In genomic region chr5:151101746-151102145, GRCh38 we compare ENCODE assay signal across 17 cellular contexts. TPM values are rescaled to one million over a fixed set of nuclear protein-coding genes. Genes with fewer than 3 reads are reported as not detected.
DNase-seq lines count a peak whose midpoint lies in the region; ATAC-seq and TF ChIP-seq lines count a peak whose summit lies in the region.
"Had no signal": no experiment of that assay in that cellular context is flagged by ENCODE, and none has a peak within 500 bp of the region (broad histone marks: within the 10 kb centered on the region; RNA-seq: fewer than 3 reads in every experiment).

No MANE protein-coding gene starts in this region.

- no peak for TF ChIP-seq POLR2A in stomach (IDR thresholded peaks at IDR 0.05)

- H3K4me1 ChIP-seq in muscle layer of duodenum (ENCODE audit: control insufficient read depth in 1 of 2, insufficient read depth in 2 of 2, low read length in 2 of 2) (peaks cover 9 to 32% of the 10 kb centered on the region in 2 donors), stomach (peaks cover 35 to 86% (median 52%) of the 10 kb centered on the region in 4 donors)

- no peaks in the 10 kb centered on the region for H3K9me3 Mint-ChIP-seq in activated naive CD4-positive, alpha-beta T cell treated with anti-CD3 and anti-CD28 coated beads, Interleukin-2, amount 10 ng/mL, durations not matched to agents 7 days and 5 days
- H3K9me3 Mint-ChIP-seq in activated naive CD8-positive, alpha-beta T cell treated with anti-CD3 and anti-CD28 coated beads, Interleukin-2, amount 50 U/mL, for 24 hours = no peaks in the 10 kb centered on the region

- peaks cover 69% of the 10 kb centered on the region for H3K36me3 Mint-ChIP-seq in activated naive CD4-positive, alpha-beta T cell treated with anti-CD3 and anti-CD28 coated beads, Interleukin-2, amount 10 ng/mL, durations not matched to agents 7 days and 5 days
- H3K36me3 Mint-ChIP-seq in activated naive CD8-positive, alpha-beta T cell treated with anti-CD3 and anti-CD28 coated beads, Interleukin-2, amount 50 U/mL, for 24 hours (ENCODE audit: low read depth) = peaks cover 59% of the 10 kb centered on the region

- H3K4me1 Mint-ChIP-seq in activated naive CD4-positive, alpha-beta T cell treated with anti-CD3 and anti-CD28 coated beads, Interleukin-2, amount 10 ng/mL, durations not matched to agents 7 days and 5 days = peaks cover 40% of the 10 kb centered on the region
- peaks cover 48% of the 10 kb centered on the region for H3K4me1 Mint-ChIP-seq in activated naive CD8-positive, alpha-beta T cell treated with anti-CD3 and anti-CD28 coated beads, Interleukin-2, amount 50 U/mL, for 24 hours

- peak overlapping the region; percentile 10 for H3K27ac ChIP-seq in muscle layer of duodenum (ENCODE audit: low read length)
- H3K27ac ChIP-seq in stomach = peak overlapping the region; percentile 55 to 86 (median 80)
- no peak overlapping the region for H3K27ac ChIP-seq in WERI-Rb-1
- H3K27ac ChIP-seq: epithelial cell of prostate had no signal

- no peak for TF ChIP-seq CTCF in stomach (IDR thresholded peaks at IDR 0.05)
- no peak for TF ChIP-seq CTCF in WERI-Rb-1 (IDR thresholded peaks at IDR 0.05; ENCODE audit: low read depth, low read length)

- H3K9me3 ChIP-seq in muscle layer of duodenum (ENCODE audit: control insufficient read depth in 1 of 2, low read length in 2 of 2) (no peaks in the 10 kb centered on the region), stomach (no peaks in the 10 kb centered on the region), WERI-Rb-1 (ENCODE audit: severe bottlenecking) (no peaks in the 10 kb centered on the region)
- H3K9me3 ChIP-seq: SK-N-SH, thoracic aorta had no signal

- H3K27me3 Mint-ChIP-seq in activated naive CD4-positive, alpha-beta T cell treated with anti-CD3 and anti-CD28 coated beads, Interleukin-2, amount 10 ng/mL, durations not matched to agents 7 days and 5 days = no peaks in the 10 kb centered on the region
- H3K27me3 Mint-ChIP-seq in activated naive CD8-positive, alpha-beta T cell treated with anti-CD3 and anti-CD28 coated beads, Interleukin-2, amount 50 U/mL, for 24 hours = no peaks in the 10 kb centered on the region
- H3K27me3 Mint-ChIP-seq: activated CD8-positive, alpha-beta memory T cell treated with anti-CD3 and anti-CD28 coated beads, Interleukin-2, amount 10 ng/mL, durations not matched to agents 7 days and 5 days had no signal

- H3K4me3 Mint-ChIP-seq in activated naive CD4-positive, alpha-beta T cell treated with anti-CD3 and anti-CD28 coated beads, Interleukin-2, amount 10 ng/mL, durations not matched to agents 7 days and 5 days = no peak overlapping the region
- no peak overlapping the region for H3K4me3 Mint-ChIP-seq in activated naive CD8-positive, alpha-beta T cell treated with anti-CD3 and anti-CD28 coated beads, Interleukin-2, amount 50 U/mL, for 24 hours
- H3K4me3 Mint-ChIP-seq: activated CD8-positive, alpha-beta memory T cell treated with anti-CD3 and anti-CD28 coated beads, Interleukin-2, amount 10 ng/mL, durations not matched to agents 7 days and 5 days had no signal

- no peak for DNase-seq in activated naive CD4-positive, alpha-beta T cell treated with anti-CD3 and anti-CD28 coated beads, Interleukin-2, amount 10 ng/mL, durations not matched to agents 7 days and 5 days
- no peak for DNase-seq in activated naive CD4-positive, alpha-beta T cell treated with anti-CD3 and anti-CD28 coated beads, Interleukin-2, amount 50 U/mL, for 16 hours
- no peak for DNase-seq in activated naive CD8-positive, alpha-beta T cell treated with anti-CD3 and anti-CD28 coated beads, Interleukin-2, amount 50 U/mL, for 24 hours
- DNase-seq in stomach = peak; percentile 81
- DNase-seq in WERI-Rb-1 = no peak
- DNase-seq in EL = no peak
- no peak for DNase-seq in NCI-H1105 (lab: John Stamatoyannopoulos, UW)
- DNase-seq: ACHN; activated CD8-positive, alpha-beta memory T cell treated with anti-CD3 and anti-CD28 coated beads, Interleukin-2, amount 10 ng/mL, durations not matched to agents 7 days and 5 days; COR-L47; NCI-H146; NCI-H446 treated with DMSO at 0.1 percent for 48 hours; posterior cingulate gyrus; SK-N-SH had no signal

- no peak for TF ChIP-seq EP300 in stomach (IDR thresholded peaks at IDR 0.05)

- WGBS in stomach, 5 donors = 32 to 58% (median 58%) methylated on average over 4 of the region's 4 CpGs

- H3K27me3 ChIP-seq in muscle layer of duodenum (ENCODE audit: low read depth, low read length) (no peaks in the 10 kb centered on the region), stomach (no peaks in the 10 kb centered on the region), WERI-Rb-1 (ENCODE audit: insufficient read depth, low read depth, severe bottlenecking) (no peaks in the 10 kb centered on the region)

- peak overlapping the region; percentile 29 for H3K27ac Mint-ChIP-seq in activated naive CD4-positive, alpha-beta T cell treated with anti-CD3 and anti-CD28 coated beads, Interleukin-2, amount 10 ng/mL, durations not matched to agents 7 days and 5 days
- H3K27ac Mint-ChIP-seq in activated naive CD8-positive, alpha-beta T cell treated with anti-CD3 and anti-CD28 coated beads, Interleukin-2, amount 50 U/mL, for 24 hours = peak overlapping the region; percentile 37
- H3K27ac Mint-ChIP-seq: activated CD8-positive, alpha-beta memory T cell treated with anti-CD3 and anti-CD28 coated beads, Interleukin-2, amount 10 ng/mL, durations not matched to agents 7 days and 5 days had no signal

- intact Hi-C loops in stomach (cut with DNase I; ENCODE audit: low total_unique reads) = no loop called here

- CTCF ChIA-PET in activated naive CD4-positive, alpha-beta T cell treated with anti-CD3 and anti-CD28 coated beads, Interleukin-2, amount 10 ng/mL, durations not matched to agents 7 days and 5 days (lab: Charles Lee) = no interaction called here

- peaks cover 29 to 36% of the 10 kb centered on the region in 2 donors for H3K36me3 ChIP-seq in muscle layer of duodenum (ENCODE audit: control insufficient read depth in 1 of 2, insufficient read depth in 2 of 2, low read length in 2 of 2)
- H3K36me3 ChIP-seq in stomach = peaks cover 19 to 61% (median 57%) of the 10 kb centered on the region in 4 donors
- no peaks in the 10 kb centered on the region for H3K36me3 ChIP-seq in WERI-Rb-1

- H3K4me3 ChIP-seq in muscle layer of duodenum (ENCODE audit: low read depth in 1 of 2, low read length in 2 of 2) (no peak overlapping the region), stomach (no peak overlapping the region), WERI-Rb-1 (ENCODE audit: low read depth, low read length) (no peak overlapping the region)
- H3K4me3 ChIP-seq: thoracic aorta had no signal

- ATAC-seq in activated naive CD8-positive, alpha-beta T cell treated with anti-CD3 and anti-CD28 coated beads, Interleukin-2, amount 50 U/mL, for 24 hours = no peak
- ATAC-seq: activated CD8-positive, alpha-beta memory T cell treated with anti-CD3 and anti-CD28 coated beads, Interleukin-2, amount 10 ng/mL, durations not matched to agents 7 days and 5 days had no signal

RNA-seq across cellular contexts. Expression of gene TNIP1, which starts 20.9 kb away (rescaled TPM):
- total RNA-seq in stomach = 100 to 1,000 TPM in 3 of 5 donors, 10 to 100 TPM in 2; 67.4 to 136 (median 118) TPM
- 100 to 1,000 TPM in 1 of 3 donors, 10 to 100 TPM in 2; 45.1 to 122 (median 90.8) TPM for polyA plus RNA-seq in stomach

RNA-seq across cellular contexts. Expression of gene ANXA6, which starts 55.8 kb away (rescaled TPM):
- total RNA-seq in stomach = 100 to 1,000 TPM in 3 of 5 donors, 10 to 100 TPM in 2; 28.4 to 240 (median 133) TPM
- 100 to 1,000 TPM in 1 of 3 donors, 10 to 100 TPM in 2; 66.0 to 103 (median 73.6) TPM for polyA plus RNA-seq in stomach
